Comparison of ENCODE assay signal across 17 cellular contexts in the genomic region with DNA sequence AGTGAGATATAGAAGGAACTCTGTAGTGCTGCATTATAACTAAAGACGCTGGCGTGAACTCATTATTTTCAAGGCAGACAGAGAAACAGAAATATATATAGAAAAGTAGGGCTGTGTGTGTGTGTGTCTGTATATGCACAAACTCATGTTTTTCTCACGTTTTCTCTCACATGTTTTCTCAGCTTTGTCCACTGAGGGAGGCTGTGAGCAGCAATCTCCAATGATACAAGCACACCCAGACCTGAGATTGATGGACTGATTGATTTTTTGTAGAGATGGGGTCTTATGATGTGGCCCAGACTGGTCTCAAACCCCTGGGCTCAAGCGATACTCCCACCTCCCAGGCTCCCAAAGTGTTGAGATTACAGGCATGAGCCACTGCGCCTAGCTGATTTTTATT.
DNase-seq lines count a peak whose midpoint lies in the region; ATAC-seq and TF ChIP-seq lines count a peak whose summit lies in the region.
"Had no signal": no experiment of that assay in that cellular context is flagged by ENCODE, and none has a peak within 500 bp of the region (broad histone marks: within the 10 kb centered on the region; RNA-seq: fewer than 3 reads in every experiment).

No MANE protein-coding gene starts in this region.

- ATAC-seq in HCT116 (peak; percentile 75), GM19023 (IDR thresholded peaks at IDR 0.05; ENCODE audit: unreplicated experiment) (no peak), GM21526 (IDR thresholded peaks at IDR 0.05; ENCODE audit: low FRiP score, unreplicated experiment) (no peak)
- ATAC-seq: natural killer cell treated with Interleukin-12 subunit alpha and Interleukin-12 subunit beta and Interleukin-15 and Interleukin-18, amount 100 ng/mL, for 72 hours had no signal

- TF ChIP-seq CTCF in AG09319 (IDR thresholded peaks at IDR 0.05; ENCODE audit: low read depth, low read length) (peak; percentile 17), HCT116 (IDR thresholded peaks at IDR 0.05 in 2 of 3, conservative IDR thresholded peaks at IDR 0.05 in 1 of 3; ENCODE audit: borderline replicate concordance in 1 of 3, insufficient read depth in 1 of 3, low read depth in 2 of 3, low read length in 2 of 3) (peak in 2 of 3 experiments; percentile 31 to 36; a peak in 4 of 6 replicates), VCaP (conservative IDR thresholded peaks at IDR 0.05) (0 out of 2 replicates have a peak, but pooled peaks have one; percentile 15), glutamatergic neuron (IDR thresholded peaks at IDR 0.05; ENCODE audit: partially characterized antibody, unreplicated experiment) (peak; percentile 12), spleen (IDR thresholded peaks at IDR 0.05 in 8 of 11, conservative IDR thresholded peaks at IDR 0.05 in 3 of 11) (no peak)

- H3K36me3 ChIP-seq in HCT116 (ENCODE audit: control insufficient read depth in 1 of 2, insufficient read depth in 2 of 2, low read length in 2 of 2) (no peaks in the 10 kb centered on the region), spleen (peaks cover 0 to 37% (median 0%) of the 10 kb centered on the region in 6 donors)

- intact Hi-C loops in HCT116 (cut with micrococcal nuclease) (no loop called here), spleen (cut with DNase I; ENCODE audit: low total_unique reads) (no loop called here)

- no peaks in the 10 kb centered on the region for H4K20me1 ChIP-seq in HCT116 (ENCODE audit: insufficient read depth)

- H3K9me3 Mint-ChIP-seq in glutamatergic neuron (ENCODE audit: unreplicated experiment) = no peaks in the 10 kb centered on the region
- H3K9me3 Mint-ChIP-seq: IgD-negative memory B cell; natural killer cell treated with Interleukin-12 subunit alpha and Interleukin-12 subunit beta and Interleukin-15 and Interleukin-18, amount 100 ng/mL, for 72 hours had no signal

- no peak overlapping the region for H3K4me2 ChIP-seq in HCT116 (ENCODE audit: low read length)

- no peak for TF ChIP-seq RAD21 in HCT116 (IDR thresholded peaks at IDR 0.05; ENCODE audit: low read depth)

- H3K4me3 ChIP-seq in HCT116 (replicated peaks in 1 of 2; ENCODE audit: low read depth in 1 of 2, low read length in 2 of 2) (no peak overlapping the region), spleen (no peak overlapping the region)
- H3K4me3 ChIP-seq: suprapubic skin had no signal

- H3K27me3 ChIP-seq in HCT116 (ENCODE audit: insufficient read depth, low read length) = no peaks in the 10 kb centered on the region
- H3K27me3 ChIP-seq in spleen (replicated peaks in 1 of 7) = no peaks in the 10 kb centered on the region
- H3K27me3 ChIP-seq: suprapubic skin had no signal

- no peak for DNase-seq in AG09319 (ENCODE audit: extremely low read depth, low read depth)
- no peak for DNase-seq in HCT116 (ENCODE audit: low read depth, low spot score)
- DNase-seq in glutamatergic neuron = peak; percentile 30
- no peak for DNase-seq in GM19238 (ENCODE audit: insufficient read length, low spot score)
- DNase-seq in spleen = no peak
- DNase-seq: activated naive CD4-positive, alpha-beta T cell; activated T-cell treated with anti-CD3 and anti-CD28 coated beads for 4 hours; Caco-2; hippocampal formation; NCI-H2171 treated with DMSO at 0.1 percent for 48 hours had no signal

- peaks cover 20% of the 10 kb centered on the region for H3K4me1 Mint-ChIP-seq in glutamatergic neuron (ENCODE audit: low read depth, unreplicated experiment)
- H3K4me1 Mint-ChIP-seq: B cell, IgD-negative memory B cell had no signal

- H3K27ac ChIP-seq in HCT116 (ENCODE audit: low read depth, low read length) (no peak overlapping the region), VCaP (no peak overlapping the region), spleen (no peak overlapping the region)
- H3K27ac ChIP-seq: suprapubic skin had no signal

- no peak overlapping the region for H3K4me3 Mint-ChIP-seq in glutamatergic neuron (ENCODE audit: unreplicated experiment)
- H3K4me3 Mint-ChIP-seq: B cell; IgD-negative memory B cell; natural killer cell treated with Interleukin-12 subunit alpha and Interleukin-12 subunit beta and Interleukin-15 and Interleukin-18, amount 100 ng/mL, for 72 hours had no signal

- no TSS peak for BruUV-seq in HCT116 (replicated peaks; lab: Mats Ljungman, UMichigan)

- RAD21 ChIA-PET in HCT116 (lab: Charles Lee; ENCODE audit: low non-redundant PET in 1 of 2, low total read pairs in 2 of 2, uncharacterized antibody in 2 of 2, unreplicated experiment in 2 of 2) = no interaction called here

- H3K4me1 ChIP-seq in HCT116 (ENCODE audit: control insufficient read depth in 1 of 2, insufficient read depth in 2 of 2, low read length in 2 of 2) (no peaks in the 10 kb centered on the region), spleen (no peaks in the 10 kb centered on the region)
- H3K4me1 ChIP-seq: Caco-2, suprapubic skin had no signal

- TF ChIP-seq POLR2A in HCT116 (IDR thresholded peaks at IDR 0.05; ENCODE audit: borderline replicate concordance, extremely low read depth, insufficient read depth, insufficient read length) = no peak
- no peak for TF ChIP-seq POLR2A in spleen (IDR thresholded peaks at IDR 0.05)

- no peaks in the 10 kb centered on the region for H3K27me3 Mint-ChIP-seq in glutamatergic neuron (ENCODE audit: unreplicated experiment)
- H3K27me3 Mint-ChIP-seq: B cell; IgD-negative memory B cell; natural killer cell treated with Interleukin-12 subunit alpha and Interleukin-12 subunit beta and Interleukin-15 and Interleukin-18, amount 100 ng/mL, for 72 hours had no signal

- H3K27ac Mint-ChIP-seq in glutamatergic neuron (ENCODE audit: unreplicated experiment) = no peak overlapping the region
- H3K27ac Mint-ChIP-seq: B cell; natural killer cell treated with Interleukin-12 subunit alpha and Interleukin-12 subunit beta and Interleukin-15 and Interleukin-18, amount 100 ng/mL, for 72 hours had no signal

- POLR2A ChIA-PET in HCT116 (lab: Charles Lee) = no interaction called here

- H3K9me3 ChIP-seq in HCT116 (ENCODE audit: control insufficient read depth in 1 of 2, insufficient read depth in 1 of 2, low read depth in 1 of 2, low read length in 2 of 2) = no peaks in the 10 kb centered on the region
- H3K9me3 ChIP-seq in spleen = no peaks in the 10 kb centered on the region
- H3K9me3 ChIP-seq: Caco-2, suprapubic skin had no signal

- no peaks in the 10 kb centered on the region for H3K9me2 ChIP-seq in HCT116 (ENCODE audit: insufficient read depth)

- H2AFZ ChIP-seq in HCT116 (ENCODE audit: low read depth, low read length, poor library complexity, severe bottlenecking) = no peak overlapping the region

- H3K9ac ChIP-seq in HCT116 (ENCODE audit: low read length) = no peak overlapping the region

- H3K79me2 ChIP-seq in HCT116 (ENCODE audit: insufficient read depth, low read length) = no peaks in the 10 kb centered on the region

- 89 to 99% (median 93%) methylated on average over 5 of the region's 5 CpGs for WGBS in spleen, 5 donors

- no peaks in the 10 kb centered on the region for H3K36me3 Mint-ChIP-seq in glutamatergic neuron (ENCODE audit: unreplicated experiment)
- H3K36me3 Mint-ChIP-seq: natural killer cell treated with Interleukin-12 subunit alpha and Interleukin-12 subunit beta and Interleukin-15 and Interleukin-18, amount 100 ng/mL, for 72 hours had no signal

- CTCF ChIA-PET in HCT116 (lab: Charles Lee) = no interaction called here

TF ChIP-seq in HCT116, 20 proteins besides CTCF, POLR2A, EP300 and RAD21:
- TF ChIP-seq ZNF274 (IDR thresholded peaks at IDR 0.05; ENCODE audit: low read depth, low read length) (no peak), ELF1 (IDR thresholded peaks at IDR 0.05; ENCODE audit: borderline replicate concordance, low read depth) (no peak), CEBPB (IDR thresholded peaks at IDR 0.05; ENCODE audit: low read depth) (no peak), POLR2AphosphoS5 (IDR thresholded peaks at IDR 0.05; ENCODE audit: low read depth, low read length) (no peak), JUND (IDR thresholded peaks at IDR 0.05) (no peak), YY1 (IDR thresholded peaks at IDR 0.05; ENCODE audit: extremely low read depth, insufficient replicate concordance, low read depth, low read length) (no peak), EZH2phosphoT487 (IDR thresholded peaks at IDR 0.05; ENCODE audit: borderline replicate concordance) (no peak), ZFX (IDR thresholded peaks at IDR 0.05) (no peak), SRF (IDR thresholded peaks at IDR 0.05; ENCODE audit: low read depth) (no peak), TCF7L2 (IDR thresholded peaks at IDR 0.05; ENCODE audit: borderline replicate concordance, extremely low read depth, insufficient read depth, insufficient read length) (no peak), SP1 (IDR thresholded peaks at IDR 0.05; ENCODE audit: low read depth) (no peak), FOSL1 (IDR thresholded peaks at IDR 0.05; ENCODE audit: low read depth) (no peak), CBX3 (IDR thresholded peaks at IDR 0.05; ENCODE audit: low read depth) (no peak)
- TF ChIP-seq, protein P1, sequence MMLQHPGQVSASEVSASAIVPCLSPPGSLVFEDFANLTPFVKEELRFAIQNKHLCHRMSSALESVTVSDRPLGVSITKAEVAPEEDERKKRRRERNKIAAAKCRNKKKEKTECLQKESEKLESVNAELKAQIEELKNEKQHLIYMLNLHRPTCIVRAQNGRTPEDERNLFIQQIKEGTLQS (IDR thresholded peaks at IDR 0.05) = no peak
- TF ChIP-seq, protein P2, sequence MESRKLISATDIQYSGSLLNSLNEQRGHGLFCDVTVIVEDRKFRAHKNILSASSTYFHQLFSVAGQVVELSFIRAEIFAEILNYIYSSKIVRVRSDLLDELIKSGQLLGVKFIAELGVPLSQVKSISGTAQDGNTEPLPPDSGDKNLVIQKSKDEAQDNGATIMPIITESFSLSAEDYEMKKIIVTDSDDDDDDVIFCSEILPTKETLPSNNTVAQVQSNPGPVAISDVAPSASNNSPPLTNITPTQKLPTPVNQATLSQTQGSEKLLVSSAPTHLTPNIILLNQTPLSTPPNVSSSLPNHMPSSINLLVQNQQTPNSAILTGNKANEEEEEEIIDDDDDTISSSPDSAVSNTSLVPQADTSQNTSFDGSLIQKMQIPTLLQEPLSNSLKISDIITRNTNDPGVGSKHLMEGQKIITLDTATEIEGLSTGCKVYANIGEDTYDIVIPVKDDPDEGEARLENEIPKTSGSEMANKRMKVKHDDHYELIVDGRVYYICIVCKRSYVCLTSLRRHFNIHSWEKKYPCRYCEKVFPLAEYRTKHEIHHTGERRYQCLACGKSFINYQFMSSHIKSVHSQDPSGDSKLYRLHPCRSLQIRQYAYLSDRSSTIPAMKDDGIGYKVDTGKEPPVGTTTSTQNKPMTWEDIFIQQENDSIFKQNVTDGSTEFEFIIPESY (IDR thresholded peaks at IDR 0.05; ENCODE audit: extremely low read depth, insufficient replicate concordance, low read length) = no peak

Comparison
In these comparisons a context has a peak if more than half of its experiments do, and no peak if none do; other contexts are left out.
1. CTCF ChIP-seq: peak in AG09319 (single experiment), HCT116 (2 of 3), VCaP (single experiment) and glutamatergic neuron (single experiment); none in spleen (0 of 11).